8 cellular contexts compared by ENCODE assay signal in the genomic region with DNA sequence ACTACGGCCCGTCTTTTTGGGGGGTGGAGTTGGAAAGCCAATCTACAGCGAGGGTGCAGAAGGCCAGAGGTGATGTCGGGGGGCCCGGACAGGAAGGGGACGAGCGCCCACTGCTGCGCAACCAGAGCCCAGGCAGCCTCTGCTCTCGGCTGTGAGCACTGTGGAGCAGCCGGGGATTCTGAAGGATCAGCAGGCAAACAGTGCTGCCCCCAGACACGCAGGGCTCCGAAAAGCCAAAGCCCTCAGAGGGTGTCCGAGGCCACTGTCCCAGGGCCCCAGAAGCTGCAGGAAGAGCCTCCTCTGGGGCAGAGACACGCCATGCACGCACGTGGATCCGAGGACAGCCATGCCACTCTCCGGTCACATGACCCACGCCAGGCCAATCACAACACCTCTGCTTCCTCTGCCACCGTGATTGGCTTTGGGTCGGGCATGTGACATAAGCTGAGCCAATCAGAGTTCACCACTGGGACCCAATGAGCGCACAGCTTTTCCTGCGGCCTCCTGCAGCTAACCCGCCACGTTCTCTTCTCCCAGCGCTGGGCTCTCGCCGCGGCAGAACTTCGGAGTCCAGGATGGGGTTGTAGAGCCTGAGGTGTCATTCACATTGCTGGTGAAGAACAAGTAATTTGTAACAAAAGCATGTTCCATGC. TPM values are rescaled to one million over a fixed set of nuclear protein-coding genes. Genes with fewer than 3 reads are reported as not detected.
DNase-seq lines count a peak whose midpoint lies in the region; ATAC-seq and TF ChIP-seq lines count a peak whose summit lies in the region.

No MANE protein-coding gene starts in this region.

- H3K27ac ChIP-seq in prostate gland: no peak overlapping the region

- H3K4me1 ChIP-seq in prostate gland (replicated peaks): no peaks in the 10 kb centered on the region

- 59% methylated on average over 30 of the region's 30 CpGs for WGBS in prostate gland

- intact Hi-C loops in prostate gland (cut with DNase I): loop anchor here (5.0 kb wide), 1 partner anchor 75 kb away; the partner anchor contains the start of gene BAHCC1

- TF ChIP-seq CTCF in prostate gland (IDR thresholded peaks at IDR 0.05): peak in 2 of 4 experiments; percentile 42 to 59

- no peaks in the 10 kb centered on the region for H3K9me3 ChIP-seq in prostate gland

- no peak for TF ChIP-seq POLR2A in prostate gland (IDR thresholded peaks at IDR 0.05)

- H3K27me3 ChIP-seq in prostate gland (replicated peaks; ENCODE audit: insufficient read depth): no peaks in the 10 kb centered on the region

- H3K4me3 ChIP-seq in prostate gland: no peak overlapping the region

- ATAC-seq in HG02884 (IDR thresholded peaks at IDR 0.05; ENCODE audit: unreplicated experiment) (no peak), GM21576 (IDR thresholded peaks at IDR 0.05; ENCODE audit: unreplicated experiment) (no peak)

- no peaks in the 10 kb centered on the region for H3K36me3 ChIP-seq in prostate gland

- DNase-seq in activated CD4-positive, CD25-positive, alpha-beta regulatory T cell treated with anti-CD3 and anti-CD28 coated beads, Interleukin-2, amount 50 U/mL, for 72 hours: peak; percentile 51
- no peak for DNase-seq in activated CD4-positive, CD25-positive, alpha-beta regulatory T cell (lab: John Stamatoyannopoulos, UW)
- DNase-seq in SHP77 (lab: John Stamatoyannopoulos, UW) (peak; percentile 97 to 98), fibroblast of the conjunctiva (ENCODE audit: low read depth) (peak; percentile 91), prostate gland (ENCODE audit: low spot score) (peak; percentile 42), MV-4-11 (lab: John Stamatoyannopoulos, UW) (no peak)

RNA-seq across cellular contexts. Expression of gene ACTG1, which starts 40.7 kb away (rescaled TPM):
- total RNA-seq in prostate gland: 1,000 to 10,000 TPM; 2,438 to 3,181 TPM

RNA-seq across cellular contexts. Expression of gene FSCN2, which starts 56.2 kb away (rescaled TPM):
- 1 to 10 TPM; 3.1 to 5.6 TPM for total RNA-seq in prostate gland

Comparison
In these comparisons a context has a peak if more than half of its experiments do, and no peak if none do; other contexts are left out.
1. DNase-seq: peak in activated CD4-positive, CD25-positive, alpha-beta regulatory T cell treated with anti-CD3 and anti-CD28 coated beads, Interleukin-2, amount 50 U/mL, for 72 hours (single experiment), SHP77 (2 of 2), fibroblast of the conjunctiva (single experiment) and prostate gland (single experiment); none in activated CD4-positive, CD25-positive, alpha-beta regulatory T cell (0 of 4) and MV-4-11 (single experiment).